In the genomic region with DNA sequence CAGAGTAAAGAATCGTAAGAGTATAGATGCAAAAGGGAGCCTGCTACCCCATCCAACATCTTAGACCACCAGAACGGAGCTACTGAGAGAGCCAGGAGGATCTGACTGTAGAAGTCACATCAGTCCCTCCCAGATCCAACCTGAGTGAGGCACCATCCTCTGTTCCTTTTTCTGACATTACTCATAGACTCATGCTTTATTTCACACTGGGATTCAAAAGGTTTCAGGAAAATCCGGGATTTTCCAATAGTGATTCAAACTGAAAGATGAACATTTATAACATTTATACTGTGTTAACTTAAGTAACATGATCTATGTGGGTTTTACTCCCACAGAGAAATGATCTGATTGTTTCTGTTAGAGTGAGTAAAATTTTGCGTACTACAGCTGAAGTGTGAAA, we compare ENCODE assay signal across 1 cellular context.
TF ChIP-seq lines count a peak whose summit lies in the region.

No MANE protein-coding gene starts in this region.

TF ChIP-seq in SK-N-SH, 30 proteins besides CTCF, POLR2A, EP300 and RAD21 (continued from another document):
- TF ChIP-seq, protein P1, sequence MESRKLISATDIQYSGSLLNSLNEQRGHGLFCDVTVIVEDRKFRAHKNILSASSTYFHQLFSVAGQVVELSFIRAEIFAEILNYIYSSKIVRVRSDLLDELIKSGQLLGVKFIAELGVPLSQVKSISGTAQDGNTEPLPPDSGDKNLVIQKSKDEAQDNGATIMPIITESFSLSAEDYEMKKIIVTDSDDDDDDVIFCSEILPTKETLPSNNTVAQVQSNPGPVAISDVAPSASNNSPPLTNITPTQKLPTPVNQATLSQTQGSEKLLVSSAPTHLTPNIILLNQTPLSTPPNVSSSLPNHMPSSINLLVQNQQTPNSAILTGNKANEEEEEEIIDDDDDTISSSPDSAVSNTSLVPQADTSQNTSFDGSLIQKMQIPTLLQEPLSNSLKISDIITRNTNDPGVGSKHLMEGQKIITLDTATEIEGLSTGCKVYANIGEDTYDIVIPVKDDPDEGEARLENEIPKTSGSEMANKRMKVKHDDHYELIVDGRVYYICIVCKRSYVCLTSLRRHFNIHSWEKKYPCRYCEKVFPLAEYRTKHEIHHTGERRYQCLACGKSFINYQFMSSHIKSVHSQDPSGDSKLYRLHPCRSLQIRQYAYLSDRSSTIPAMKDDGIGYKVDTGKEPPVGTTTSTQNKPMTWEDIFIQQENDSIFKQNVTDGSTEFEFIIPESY (IDR thresholded peaks at IDR 0.05; ENCODE audit: borderline replicate concordance, low read depth) = no peak
- TF ChIP-seq RXRA (IDR thresholded peaks at IDR 0.05; ENCODE audit: borderline replicate concordance, low read depth) (no peak), YY1 (IDR thresholded peaks at IDR 0.05; ENCODE audit: low read depth) (no peak), MXI1 (IDR thresholded peaks at IDR 0.05; ENCODE audit: low read depth, low read length) (no peak)
